17 cellular contexts compared by ENCODE assay signal in genomic region chr10:59891919-59892318, GRCh38. TPM values are rescaled to one million over a fixed set of nuclear protein-coding genes. Genes with fewer than 3 reads are reported as not detected.
DNase-seq lines count a peak whose midpoint lies in the region; ATAC-seq and TF ChIP-seq lines count a peak whose summit lies in the region.
"Had no signal": no experiment of that assay in that cellular context is flagged by ENCODE, and none has a peak within 500 bp of the region (broad histone marks: within the 10 kb centered on the region; RNA-seq: fewer than 3 reads in every experiment).

No MANE protein-coding gene starts in this region.

- intact Hi-C loops in spleen (cut with DNase I; ENCODE audit: low total_unique reads) = no loop called here

- H3K4me1 ChIP-seq in duodenal mucosa (ENCODE audit: control insufficient read depth in 1 of 2, insufficient read depth in 2 of 2, low read length in 2 of 2) (peaks cover 62 to 74% of the 10 kb centered on the region in 2 donors), spleen (peaks cover 32 to 99% (median 65%) of the 10 kb centered on the region in 6 donors)

- no peak overlapping the region for H3K27ac Mint-ChIP-seq in glutamatergic neuron (ENCODE audit: unreplicated experiment)
- H3K27ac Mint-ChIP-seq: endodermal cell had no signal

- WGBS in spleen, 5 donors = 71 to 82% (median 72%) methylated on average over 4 of the region's 4 CpGs

- DNase-seq in spleen (no peak), RPMI8226 (no peak), H7 (no peak), glutamatergic neuron (no peak)
- DNase-seq: activated gamma-delta T cell treated with Interleukin-2 at 50 U/mL for 16 hours; AML-193; endodermal cell; NCI-H1694 treated with DMSO at 0.1 percent for 48 hours; SIG-M5; stimulated activated CD4-positive, alpha-beta T cell treated with anti-CD3 and anti-CD28 coated beads, Interleukin-2, amount 100 ng/mL, for 48 hours; T-helper 2 cell had no signal

- ATAC-seq in GM18511 (IDR thresholded peaks at IDR 0.05; ENCODE audit: unreplicated experiment) = peak; percentile 32
- peak; percentile 30 for ATAC-seq in HG03175 (IDR thresholded peaks at IDR 0.05; ENCODE audit: unreplicated experiment)
- ATAC-seq in HG03095 (IDR thresholded peaks at IDR 0.05; ENCODE audit: unreplicated experiment) = no peak
- ATAC-seq: activated CD4-positive, CD25-positive, alpha-beta regulatory T cell treated with anti-CD3 and anti-CD28 coated beads, Interleukin-2, amount 50 U/mL, for 24 hours; HCT116 had no signal

- H3K9me3 ChIP-seq in duodenal mucosa (ENCODE audit: control insufficient read depth in 1 of 2, low read length in 2 of 2) (no peaks in the 10 kb centered on the region), spleen (no peaks in the 10 kb centered on the region)

- H3K4me1 Mint-ChIP-seq in glutamatergic neuron (ENCODE audit: low read depth, unreplicated experiment) = peaks cover 25% of the 10 kb centered on the region

- H3K27me3 Mint-ChIP-seq in glutamatergic neuron (ENCODE audit: unreplicated experiment) = peaks cover 1% of the 10 kb centered on the region

- no peak for TF ChIP-seq CTCF in spleen (IDR thresholded peaks at IDR 0.05 in 8 of 11, conservative IDR thresholded peaks at IDR 0.05 in 3 of 11)
- TF ChIP-seq CTCF in glutamatergic neuron (IDR thresholded peaks at IDR 0.05; ENCODE audit: partially characterized antibody, unreplicated experiment) = no peak

- H3K4me3 ChIP-seq in duodenal mucosa (ENCODE audit: low read depth in 1 of 2, low read length in 2 of 2) (peak overlapping the region; percentile 15 to 22), spleen (no peak overlapping the region), H7 (ENCODE audit: insufficient read depth, low read depth, low read length) (no peak overlapping the region)

- no peak overlapping the region for H3K27ac ChIP-seq in duodenal mucosa (ENCODE audit: low read depth, low read length)
- peak overlapping the region in 6 of 8 donors; percentile 3 to 73 (median 41) for H3K27ac ChIP-seq in spleen

- TF ChIP-seq POLR2A in spleen (IDR thresholded peaks at IDR 0.05) = no peak

- no peak overlapping the region for H3K9ac ChIP-seq in duodenal mucosa (ENCODE audit: low read depth in 1 of 2, low read length in 2 of 2)

- no peaks in the 10 kb centered on the region for H3K27me3 ChIP-seq in duodenal mucosa (ENCODE audit: control insufficient read depth in 1 of 2, insufficient read depth in 2 of 2, low read length in 2 of 2)
- no peaks in the 10 kb centered on the region for H3K27me3 ChIP-seq in spleen (replicated peaks in 1 of 7)
- H3K27me3 ChIP-seq in H7 (ENCODE audit: control insufficient read depth, insufficient read depth, low read length) = no peaks in the 10 kb centered on the region

- H3K36me3 Mint-ChIP-seq in glutamatergic neuron (ENCODE audit: unreplicated experiment) = no peaks in the 10 kb centered on the region

- H3K36me3 ChIP-seq in duodenal mucosa (ENCODE audit: control insufficient read depth in 1 of 2, insufficient read depth in 2 of 2, low read length in 2 of 2) (peaks cover 0 to 8% of the 10 kb centered on the region in 2 donors), spleen (peaks cover 0 to 27% (median 0%) of the 10 kb centered on the region in 6 donors), H7 (replicated peaks; ENCODE audit: control insufficient read depth, insufficient read depth, low read length) (peaks cover 2% of the 10 kb centered on the region; the same call in 1 of the 2 replicates)

- no peak overlapping the region for H3K4me3 Mint-ChIP-seq in glutamatergic neuron (ENCODE audit: unreplicated experiment)
- H3K4me3 Mint-ChIP-seq: endodermal cell had no signal

- H3K9me3 Mint-ChIP-seq in glutamatergic neuron (ENCODE audit: unreplicated experiment) = peaks cover 5% of the 10 kb centered on the region
- H3K9me3 Mint-ChIP-seq: endodermal cell had no signal

RNA-seq across cellular contexts. Expression of gene CCDC6, which starts 14.4 kb away (rescaled TPM):
- 10 to 100 TPM; 29.3 to 55.1 (median 41.3) TPM for total RNA-seq in spleen
- 10 to 100 TPM in 2 of 3 donors, 1 to 10 TPM in 1; 8.7 to 13.9 (median 13.7) TPM for polyA plus RNA-seq in spleen
- total RNA-seq in H7 (2014; rRNA removed; shearing (Covaris generic)) = 22.0 and 27.7 TPM in 2 replicates
- total RNA-seq in glutamatergic neuron (ENCODE audit: unreplicated experiment) = 28.1 TPM

Comparison
In these comparisons a context has a peak if more than half of its experiments do, and no peak if none do; other contexts are left out.
1. H3K4me3 ChIP-seq: peak in duodenal mucosa (2 of 2); none in spleen (0 of 8) and H7 (single experiment).